1 cellular context compared by ENCODE assay signal in the genomic region with DNA sequence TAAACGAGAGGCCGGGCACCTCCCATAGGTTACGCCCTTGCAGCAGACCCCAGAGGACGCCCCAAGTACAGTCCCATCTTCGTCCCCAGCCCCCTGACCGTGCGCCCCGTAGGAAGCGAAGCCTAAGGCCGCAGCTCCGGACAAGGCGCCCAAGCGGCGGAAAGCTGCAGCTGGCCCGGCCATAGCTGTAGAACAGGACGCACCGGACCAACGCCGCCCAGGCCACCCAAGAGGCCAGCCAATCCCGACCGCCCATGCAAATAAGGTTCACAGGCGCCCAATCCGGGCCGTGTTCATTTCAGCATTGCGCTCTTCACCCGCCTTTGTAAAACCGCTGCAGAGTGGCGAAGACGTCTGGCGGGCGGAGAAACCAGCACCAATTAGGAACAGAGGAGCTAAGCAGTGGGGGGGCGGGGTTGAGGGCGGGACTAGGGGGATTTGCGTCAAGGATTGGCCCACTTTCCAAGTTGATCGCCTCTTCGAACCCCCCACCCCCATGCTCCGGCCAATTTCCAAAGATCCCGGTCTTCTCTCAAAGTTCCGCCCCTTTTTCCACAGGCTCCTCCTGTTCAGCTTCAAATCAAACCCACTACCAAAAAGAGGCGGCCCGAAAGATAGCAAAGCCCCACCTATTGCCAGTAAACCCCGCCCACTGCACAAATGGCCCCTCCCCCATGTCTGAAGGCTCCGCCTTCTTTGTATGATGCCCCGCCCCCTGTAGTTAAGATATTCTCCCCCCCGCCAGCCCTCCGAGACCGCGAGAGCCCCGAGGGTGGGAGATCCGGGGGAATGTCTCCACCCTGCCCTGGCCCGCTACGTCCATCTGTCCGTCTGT.
A peak's percentile ranks its signal among the peaks of the same experiment; 100 is the strongest.
TF ChIP-seq lines count a peak whose summit lies in the region.

A gene (minus strand): TSS at position 196 of the 835 bp plus-strand sequence. CDS start 13 bp downstream, at position 183.

TF ChIP-seq in HepG2, 621 proteins besides CTCF, POLR2A, EP300 and RAD21 (continued from another document and continues in another):
- TF ChIP-seq, protein P1, sequence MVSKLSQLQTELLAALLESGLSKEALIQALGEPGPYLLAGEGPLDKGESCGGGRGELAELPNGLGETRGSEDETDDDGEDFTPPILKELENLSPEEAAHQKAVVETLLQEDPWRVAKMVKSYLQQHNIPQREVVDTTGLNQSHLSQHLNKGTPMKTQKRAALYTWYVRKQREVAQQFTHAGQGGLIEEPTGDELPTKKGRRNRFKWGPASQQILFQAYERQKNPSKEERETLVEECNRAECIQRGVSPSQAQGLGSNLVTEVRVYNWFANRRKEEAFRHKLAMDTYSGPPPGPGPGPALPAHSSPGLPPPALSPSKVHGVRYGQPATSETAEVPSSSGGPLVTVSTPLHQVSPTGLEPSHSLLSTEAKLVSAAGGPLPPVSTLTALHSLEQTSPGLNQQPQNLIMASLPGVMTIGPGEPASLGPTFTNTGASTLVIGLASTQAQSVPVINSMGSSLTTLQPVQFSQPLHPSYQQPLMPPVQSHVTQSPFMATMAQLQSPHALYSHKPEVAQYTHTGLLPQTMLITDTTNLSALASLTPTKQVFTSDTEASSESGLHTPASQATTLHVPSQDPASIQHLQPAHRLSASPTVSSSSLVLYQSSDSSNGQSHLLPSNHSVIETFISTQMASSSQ (IDR thresholded peaks at IDR 0.05; ENCODE audit: low read depth): 0 out of 2 replicates have a peak, but pooled peaks have one; percentile 9
- TF ChIP-seq, protein P1 (CRISPR knock-in tag; IDR thresholded peaks at IDR 0.05; ENCODE audit: borderline replicate concordance): 0 out of 2 replicates have a peak, but pooled peaks have one; percentile 22
- TF ChIP-seq, protein P2, sequence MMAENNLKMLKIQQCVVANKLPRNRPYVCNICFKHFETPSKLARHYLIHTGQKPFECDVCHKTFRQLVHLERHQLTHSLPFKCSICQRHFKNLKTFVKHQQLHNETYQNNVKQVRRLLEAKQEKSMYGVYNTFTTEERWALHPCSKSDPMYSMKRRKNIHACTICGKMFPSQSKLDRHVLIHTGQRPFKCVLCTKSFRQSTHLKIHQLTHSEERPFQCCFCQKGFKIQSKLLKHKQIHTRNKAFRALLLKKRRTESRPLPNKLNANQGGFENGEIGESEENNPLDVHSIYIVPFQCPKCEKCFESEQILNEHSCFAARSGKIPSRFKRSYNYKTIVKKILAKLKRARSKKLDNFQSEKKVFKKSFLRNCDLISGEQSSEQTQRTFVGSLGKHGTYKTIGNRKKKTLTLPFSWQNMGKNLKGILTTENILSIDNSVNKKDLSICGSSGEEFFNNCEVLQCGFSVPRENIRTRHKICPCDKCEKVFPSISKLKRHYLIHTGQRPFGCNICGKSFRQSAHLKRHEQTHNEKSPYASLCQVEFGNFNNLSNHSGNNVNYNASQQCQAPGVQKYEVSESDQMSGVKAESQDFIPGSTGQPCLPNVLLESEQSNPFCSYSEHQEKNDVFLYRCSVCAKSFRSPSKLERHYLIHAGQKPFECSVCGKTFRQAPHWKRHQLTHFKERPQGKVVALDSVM (CRISPR knock-in tag; IDR thresholded peaks at IDR 0.05): no peak
- TF ChIP-seq SP2 (CRISPR knock-in tag; IDR thresholded peaks at IDR 0.05) (peak; percentile 81), ZNF737 (CRISPR knock-in tag; IDR thresholded peaks at IDR 0.05; ENCODE audit: borderline replicate concordance) (no peak), PTBP1 (IDR thresholded peaks at IDR 0.05; ENCODE audit: low read depth, low read length, poor library complexity, severe bottlenecking) (peak; percentile 39), KDM2A (CRISPR knock-in tag; IDR thresholded peaks at IDR 0.05; ENCODE audit: borderline replicate concordance, low read depth) (peak; percentile 64; the same call in 1 of the 2 replicates), ZNF772 (CRISPR knock-in tag; IDR thresholded peaks at IDR 0.05) (peak; percentile 58; the same call in 1 of the 2 replicates), RBFOX2 (IDR thresholded peaks at IDR 0.05; ENCODE audit: low read depth, low read length) (peak; percentile 97), ELF1 (CRISPR knock-in tag; IDR thresholded peaks at IDR 0.05) (no peak), ZNF34 (CRISPR knock-in tag; IDR thresholded peaks at IDR 0.05; ENCODE audit: borderline replicate concordance) (no peak), MED13 (CRISPR knock-in tag; IDR thresholded peaks at IDR 0.05) (0 out of 2 replicates have a peak, but pooled peaks have one; percentile 65), ZBTB21 (CRISPR knock-in tag; IDR thresholded peaks at IDR 0.05) (no peak), CCAR2 (optimal IDR thresholded peaks at IDR 0.05; ENCODE audit: low read depth, low read length) (no peak), CHD2 (IDR thresholded peaks at IDR 0.05; ENCODE audit: low read depth, low read length) (peak; percentile 85), FOXA3 (CRISPR knock-in tag; IDR thresholded peaks at IDR 0.05) (peak; percentile 35; the same call in 1 of the 2 replicates), FIP1L1 (IDR thresholded peaks at IDR 0.05; ENCODE audit: borderline replicate concordance, insufficient read depth, low read depth, low read length) (no peak), ZNF441 (CRISPR knock-in tag; IDR thresholded peaks at IDR 0.05; ENCODE audit: borderline replicate concordance) (0 out of 2 replicates have a peak, but pooled peaks have one; percentile 51), TBP (CRISPR knock-in tag; IDR thresholded peaks at IDR 0.05) (no peak), ZNF598 (CRISPR knock-in tag; IDR thresholded peaks at IDR 0.05; ENCODE audit: borderline replicate concordance) (peak; percentile 58; the same call in 1 of the 2 replicates)
- TF ChIP-seq, protein P3, sequence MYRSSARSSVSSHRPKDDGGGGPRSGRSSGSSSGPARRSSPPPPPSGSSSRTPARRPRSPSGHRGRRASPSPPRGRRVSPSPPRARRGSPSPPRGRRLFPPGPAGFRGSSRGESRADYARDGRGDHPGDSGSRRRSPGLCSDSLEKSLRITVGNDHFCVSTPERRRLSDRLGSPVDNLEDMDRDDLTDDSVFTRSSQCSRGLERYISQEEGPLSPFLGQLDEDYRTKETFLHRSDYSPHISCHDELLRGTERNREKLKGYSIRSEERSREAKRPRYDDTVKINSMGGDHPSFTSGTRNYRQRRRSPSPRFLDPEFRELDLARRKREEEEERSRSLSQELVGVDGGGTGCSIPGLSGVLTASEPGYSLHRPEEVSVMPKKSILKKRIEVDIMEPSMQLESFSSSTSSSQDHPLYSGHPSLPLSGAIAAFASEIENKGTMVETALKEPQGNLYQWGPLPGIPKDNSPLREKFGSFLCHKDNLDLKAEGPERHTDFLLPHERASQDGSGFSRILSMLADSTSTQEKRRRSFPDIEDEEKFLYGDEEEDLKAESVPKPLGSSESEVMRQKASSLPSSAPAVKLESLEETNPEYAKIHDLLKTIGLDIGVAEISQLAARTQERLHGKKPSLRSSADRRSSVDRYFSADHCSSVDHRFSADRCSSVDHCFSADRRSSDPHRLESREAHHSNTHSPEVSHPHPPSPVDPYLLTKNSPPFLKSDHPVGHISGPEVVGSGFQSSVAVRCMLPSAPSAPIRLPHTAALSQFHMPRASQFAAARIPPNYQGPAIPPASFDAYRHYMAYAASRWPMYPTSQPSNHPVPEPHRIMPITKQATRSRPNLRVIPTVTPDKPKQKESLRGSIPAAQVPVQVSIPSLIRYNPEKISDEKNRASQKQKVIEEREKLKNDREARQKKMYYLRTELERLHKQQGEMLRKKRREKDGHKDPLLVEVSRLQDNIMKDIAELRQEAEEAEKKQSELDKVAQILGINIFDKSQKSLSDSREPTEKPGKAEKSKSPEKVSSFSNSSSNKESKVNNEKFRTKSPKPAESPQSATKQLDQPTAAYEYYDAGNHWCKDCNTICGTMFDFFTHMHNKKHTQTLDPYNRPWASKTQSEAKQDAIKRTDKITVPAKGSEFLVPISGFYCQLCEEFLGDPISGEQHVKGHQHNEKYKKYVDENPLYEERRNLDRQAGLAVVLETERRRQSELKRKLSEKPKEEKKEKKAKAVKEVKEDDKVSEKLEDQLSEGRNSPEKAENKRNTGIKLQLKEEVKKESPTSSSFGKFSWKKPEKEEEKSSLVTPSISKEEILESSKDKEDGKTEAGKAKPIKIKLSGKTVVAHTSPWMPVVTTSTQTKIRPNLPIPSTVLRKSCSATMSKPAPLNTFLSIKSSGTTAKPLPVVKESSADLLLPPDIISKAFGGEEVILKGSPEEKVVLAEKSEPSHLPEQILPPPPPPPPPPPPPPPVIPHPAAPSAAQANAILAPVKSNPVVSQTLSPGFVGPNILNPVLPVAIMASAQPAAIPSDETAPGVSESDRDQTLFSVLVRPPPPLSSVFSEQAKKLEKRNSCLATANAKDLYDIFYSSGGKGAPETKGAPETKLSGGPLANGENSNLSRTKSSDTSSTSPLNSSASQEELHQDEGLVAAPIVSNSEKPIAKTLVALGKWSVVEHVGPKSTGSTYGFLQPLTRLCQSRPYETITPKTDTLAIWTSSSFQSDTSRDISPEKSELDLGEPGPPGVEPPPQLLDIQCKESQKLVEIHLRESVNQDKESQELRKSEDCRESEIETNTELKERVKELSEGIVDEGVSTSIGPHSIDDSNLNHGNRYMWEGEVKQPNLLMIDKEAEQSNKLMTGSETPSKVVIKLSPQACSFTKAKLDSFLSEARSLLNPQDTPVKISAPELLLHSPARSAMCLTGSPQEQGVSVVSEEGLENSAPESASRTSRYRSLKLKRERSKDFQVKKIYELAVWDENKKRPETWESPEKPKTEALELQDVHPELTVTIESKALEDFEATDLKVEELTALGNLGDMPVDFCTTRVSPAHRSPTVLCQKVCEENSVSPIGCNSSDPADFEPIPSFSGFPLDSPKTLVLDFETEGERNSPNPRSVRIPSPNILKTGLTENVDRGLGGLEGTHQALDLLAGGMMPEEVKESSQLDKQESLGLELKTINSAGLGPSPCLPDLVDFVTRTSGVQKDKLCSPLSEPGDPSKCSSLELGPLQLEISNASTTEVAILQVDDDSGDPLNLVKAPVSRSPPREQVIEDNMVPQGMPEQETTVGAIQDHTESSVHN (CRISPR knock-in tag; IDR thresholded peaks at IDR 0.05): no peak
- TF ChIP-seq, protein P4, sequence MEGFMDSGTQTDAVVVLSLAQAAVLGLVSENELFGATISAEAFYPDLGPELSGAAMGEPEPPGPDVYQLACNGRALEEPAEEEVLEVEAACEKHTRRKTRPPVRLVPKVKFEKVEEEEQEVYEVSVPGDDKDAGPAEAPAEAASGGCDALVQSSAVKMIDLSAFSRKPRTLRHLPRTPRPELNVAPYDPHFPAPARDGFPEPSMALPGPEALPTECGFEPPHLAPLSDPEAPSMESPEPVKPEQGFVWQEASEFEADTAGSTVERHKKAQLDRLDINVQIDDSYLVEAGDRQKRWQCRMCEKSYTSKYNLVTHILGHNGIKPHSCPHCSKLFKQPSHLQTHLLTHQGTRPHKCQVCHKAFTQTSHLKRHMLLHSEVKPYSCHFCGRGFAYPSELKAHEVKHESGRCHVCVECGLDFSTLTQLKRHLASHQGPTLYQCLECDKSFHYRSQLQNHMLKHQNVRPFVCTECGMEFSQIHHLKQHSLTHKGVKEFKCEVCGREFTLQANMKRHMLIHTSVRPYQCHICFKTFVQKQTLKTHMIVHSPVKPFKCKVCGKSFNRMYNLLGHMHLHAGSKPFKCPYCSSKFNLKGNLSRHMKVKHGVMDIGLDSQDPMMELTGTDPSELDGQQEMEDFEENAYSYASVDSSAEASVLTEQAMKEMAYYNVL (CRISPR knock-in tag; IDR thresholded peaks at IDR 0.05; ENCODE audit: borderline replicate concordance): no peak
- TF ChIP-seq, protein P5, sequence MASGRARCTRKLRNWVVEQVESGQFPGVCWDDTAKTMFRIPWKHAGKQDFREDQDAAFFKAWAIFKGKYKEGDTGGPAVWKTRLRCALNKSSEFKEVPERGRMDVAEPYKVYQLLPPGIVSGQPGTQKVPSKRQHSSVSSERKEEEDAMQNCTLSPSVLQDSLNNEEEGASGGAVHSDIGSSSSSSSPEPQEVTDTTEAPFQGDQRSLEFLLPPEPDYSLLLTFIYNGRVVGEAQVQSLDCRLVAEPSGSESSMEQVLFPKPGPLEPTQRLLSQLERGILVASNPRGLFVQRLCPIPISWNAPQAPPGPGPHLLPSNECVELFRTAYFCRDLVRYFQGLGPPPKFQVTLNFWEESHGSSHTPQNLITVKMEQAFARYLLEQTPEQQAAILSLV (CRISPR knock-in tag; IDR thresholded peaks at IDR 0.05; ENCODE audit: borderline replicate concordance): no peak; the same call in 1 of the 2 replicates
- TF ChIP-seq, protein P6, sequence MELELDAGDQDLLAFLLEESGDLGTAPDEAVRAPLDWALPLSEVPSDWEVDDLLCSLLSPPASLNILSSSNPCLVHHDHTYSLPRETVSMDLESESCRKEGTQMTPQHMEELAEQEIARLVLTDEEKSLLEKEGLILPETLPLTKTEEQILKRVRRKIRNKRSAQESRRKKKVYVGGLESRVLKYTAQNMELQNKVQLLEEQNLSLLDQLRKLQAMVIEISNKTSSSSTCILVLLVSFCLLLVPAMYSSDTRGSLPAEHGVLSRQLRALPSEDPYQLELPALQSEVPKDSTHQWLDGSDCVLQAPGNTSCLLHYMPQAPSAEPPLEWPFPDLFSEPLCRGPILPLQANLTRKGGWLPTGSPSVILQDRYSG (CRISPR knock-in tag; IDR thresholded peaks at IDR 0.05): no peak
- TF ChIP-seq, protein P7, sequence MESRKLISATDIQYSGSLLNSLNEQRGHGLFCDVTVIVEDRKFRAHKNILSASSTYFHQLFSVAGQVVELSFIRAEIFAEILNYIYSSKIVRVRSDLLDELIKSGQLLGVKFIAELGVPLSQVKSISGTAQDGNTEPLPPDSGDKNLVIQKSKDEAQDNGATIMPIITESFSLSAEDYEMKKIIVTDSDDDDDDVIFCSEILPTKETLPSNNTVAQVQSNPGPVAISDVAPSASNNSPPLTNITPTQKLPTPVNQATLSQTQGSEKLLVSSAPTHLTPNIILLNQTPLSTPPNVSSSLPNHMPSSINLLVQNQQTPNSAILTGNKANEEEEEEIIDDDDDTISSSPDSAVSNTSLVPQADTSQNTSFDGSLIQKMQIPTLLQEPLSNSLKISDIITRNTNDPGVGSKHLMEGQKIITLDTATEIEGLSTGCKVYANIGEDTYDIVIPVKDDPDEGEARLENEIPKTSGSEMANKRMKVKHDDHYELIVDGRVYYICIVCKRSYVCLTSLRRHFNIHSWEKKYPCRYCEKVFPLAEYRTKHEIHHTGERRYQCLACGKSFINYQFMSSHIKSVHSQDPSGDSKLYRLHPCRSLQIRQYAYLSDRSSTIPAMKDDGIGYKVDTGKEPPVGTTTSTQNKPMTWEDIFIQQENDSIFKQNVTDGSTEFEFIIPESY (CRISPR knock-in tag; IDR thresholded peaks at IDR 0.05): 0 out of 2 replicates have a peak, but pooled peaks have one; percentile 8
